In genomic region chr12:15789215-15790171, GRCh38 we compare ENCODE assay signal across 1 cellular context.
A peak's percentile ranks its signal among the peaks of the same experiment; 100 is the strongest.
TF ChIP-seq lines count a peak whose summit lies in the region.

Gene EPS8 (minus strand): TSS chr12:15789388. CDS start chr12:15682951, 106,437 bp downstream.

TF ChIP-seq in HepG2, 621 proteins besides CTCF, POLR2A, EP300 and RAD21 (continued from another document and continues in another):
- peak; percentile 86; the same call in 1 of the 2 replicates for TF ChIP-seq ZNF205 (CRISPR knock-in tag; IDR thresholded peaks at IDR 0.05)
- no peak for TF ChIP-seq MYNN (CRISPR knock-in tag; IDR thresholded peaks at IDR 0.05; ENCODE audit: low read depth)
- peak; percentile 22; the same call in 1 of the 2 replicates for TF ChIP-seq HMG20A (CRISPR knock-in tag; IDR thresholded peaks at IDR 0.05; ENCODE audit: borderline replicate concordance)
- TF ChIP-seq ZNF816 (CRISPR knock-in tag; IDR thresholded peaks at IDR 0.05; ENCODE audit: borderline replicate concordance) = peak; percentile 93
- 0 out of 2 replicates have a peak, but pooled peaks have one; percentile 30 for TF ChIP-seq ZBTB25 (CRISPR knock-in tag; IDR thresholded peaks at IDR 0.05)
- TF ChIP-seq ZNF646 (CRISPR knock-in tag; IDR thresholded peaks at IDR 0.05) = peak; percentile 63
- TF ChIP-seq PBX3 (CRISPR knock-in tag; IDR thresholded peaks at IDR 0.05; ENCODE audit: borderline replicate concordance) = no peak
- no peak; the same call in 1 of the 2 replicates for TF ChIP-seq ISL2 (CRISPR knock-in tag; IDR thresholded peaks at IDR 0.05)
- TF ChIP-seq, protein P1, sequence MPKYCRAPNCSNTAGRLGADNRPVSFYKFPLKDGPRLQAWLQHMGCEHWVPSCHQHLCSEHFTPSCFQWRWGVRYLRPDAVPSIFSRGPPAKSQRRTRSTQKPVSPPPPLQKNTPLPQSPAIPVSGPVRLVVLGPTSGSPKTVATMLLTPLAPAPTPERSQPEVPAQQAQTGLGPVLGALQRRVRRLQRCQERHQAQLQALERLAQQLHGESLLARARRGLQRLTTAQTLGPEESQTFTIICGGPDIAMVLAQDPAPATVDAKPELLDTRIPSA (CRISPR knock-in tag; IDR thresholded peaks at IDR 0.05; ENCODE audit: borderline replicate concordance) = peak; percentile 33; the same call in 1 of the 2 replicates
- TF ChIP-seq, protein P2, sequence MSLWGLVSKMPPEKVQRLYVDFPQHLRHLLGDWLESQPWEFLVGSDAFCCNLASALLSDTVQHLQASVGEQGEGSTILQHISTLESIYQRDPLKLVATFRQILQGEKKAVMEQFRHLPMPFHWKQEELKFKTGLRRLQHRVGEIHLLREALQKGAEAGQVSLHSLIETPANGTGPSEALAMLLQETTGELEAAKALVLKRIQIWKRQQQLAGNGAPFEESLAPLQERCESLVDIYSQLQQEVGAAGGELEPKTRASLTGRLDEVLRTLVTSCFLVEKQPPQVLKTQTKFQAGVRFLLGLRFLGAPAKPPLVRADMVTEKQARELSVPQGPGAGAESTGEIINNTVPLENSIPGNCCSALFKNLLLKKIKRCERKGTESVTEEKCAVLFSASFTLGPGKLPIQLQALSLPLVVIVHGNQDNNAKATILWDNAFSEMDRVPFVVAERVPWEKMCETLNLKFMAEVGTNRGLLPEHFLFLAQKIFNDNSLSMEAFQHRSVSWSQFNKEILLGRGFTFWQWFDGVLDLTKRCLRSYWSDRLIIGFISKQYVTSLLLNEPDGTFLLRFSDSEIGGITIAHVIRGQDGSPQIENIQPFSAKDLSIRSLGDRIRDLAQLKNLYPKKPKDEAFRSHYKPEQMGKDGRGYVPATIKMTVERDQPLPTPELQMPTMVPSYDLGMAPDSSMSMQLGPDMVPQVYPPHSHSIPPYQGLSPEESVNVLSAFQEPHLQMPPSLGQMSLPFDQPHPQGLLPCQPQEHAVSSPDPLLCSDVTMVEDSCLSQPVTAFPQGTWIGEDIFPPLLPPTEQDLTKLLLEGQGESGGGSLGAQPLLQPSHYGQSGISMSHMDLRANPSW (CRISPR knock-in tag; IDR thresholded peaks at IDR 0.05; ENCODE audit: borderline replicate concordance) = 0 out of 2 replicates have a peak, but pooled peaks have one; percentile 69
- TF ChIP-seq ZNF282 (IDR thresholded peaks at IDR 0.05; ENCODE audit: partially characterized antibody) = no peak
- peak; percentile 72; the same call in 1 of the 2 replicates for TF ChIP-seq HNF4A (CRISPR knock-in tag; IDR thresholded peaks at IDR 0.05)
- peak; percentile 53; the same call in 1 of the 2 replicates for TF ChIP-seq ZNF446 (CRISPR knock-in tag; IDR thresholded peaks at IDR 0.05)
- no peak for TF ChIP-seq GRHL1 (CRISPR knock-in tag; conservative IDR thresholded peaks at IDR 0.05)
- TF ChIP-seq ZNF333 (CRISPR knock-in tag; IDR thresholded peaks at IDR 0.05; ENCODE audit: borderline replicate concordance) = 0 out of 2 replicates have a peak, but pooled peaks have one; percentile 11
- peak; percentile 98 for TF ChIP-seq ZNF292 (CRISPR knock-in tag; IDR thresholded peaks at IDR 0.05; ENCODE audit: borderline replicate concordance, low read depth)
- TF ChIP-seq ZNF354B (CRISPR knock-in tag; IDR thresholded peaks at IDR 0.05) = peak; percentile 91
- no peak for TF ChIP-seq ZBTB7A (CRISPR knock-in tag; IDR thresholded peaks at IDR 0.05)
- TF ChIP-seq, protein P3, sequence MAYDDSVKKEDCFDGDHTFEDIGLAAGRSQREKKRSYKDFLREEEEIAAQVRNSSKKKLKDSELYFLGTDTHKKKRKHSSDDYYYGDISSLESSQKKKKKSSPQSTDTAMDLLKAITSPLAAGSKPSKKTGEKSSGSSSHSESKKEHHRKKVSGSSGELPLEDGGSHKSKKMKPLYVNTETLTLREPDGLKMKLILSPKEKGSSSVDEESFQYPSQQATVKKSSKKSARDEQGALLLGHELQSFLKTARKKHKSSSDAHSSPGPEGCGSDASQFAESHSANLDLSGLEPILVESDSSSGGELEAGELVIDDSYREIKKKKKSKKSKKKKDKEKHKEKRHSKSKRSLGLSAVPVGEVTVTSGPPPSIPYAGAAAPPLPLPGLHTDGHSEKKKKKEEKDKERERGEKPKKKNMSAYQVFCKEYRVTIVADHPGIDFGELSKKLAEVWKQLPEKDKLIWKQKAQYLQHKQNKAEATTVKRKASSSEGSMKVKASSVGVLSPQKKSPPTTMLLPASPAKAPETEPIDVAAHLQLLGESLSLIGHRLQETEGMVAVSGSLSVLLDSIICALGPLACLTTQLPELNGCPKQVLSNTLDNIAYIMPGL (CRISPR knock-in tag; IDR thresholded peaks at IDR 0.05; ENCODE audit: borderline replicate concordance in 1 of 2, low read depth in 1 of 2) = peak in 1 of 2 experiments; percentile 84; a peak in 3 of 4 replicates
- TF ChIP-seq SOX5 (CRISPR knock-in tag; IDR thresholded peaks at IDR 0.05; ENCODE audit: borderline replicate concordance) = no peak; the same call in none of the 2 replicates
- no peak for TF ChIP-seq PHB2 (IDR thresholded peaks at IDR 0.05; ENCODE audit: partially characterized antibody)
- peak; percentile 81 for TF ChIP-seq MIER3 (CRISPR knock-in tag; IDR thresholded peaks at IDR 0.05; ENCODE audit: borderline replicate concordance)
- peak; percentile 32; the same call in 1 of the 2 replicates for TF ChIP-seq ETV5 (CRISPR knock-in tag; IDR thresholded peaks at IDR 0.05; ENCODE audit: borderline replicate concordance)
- TF ChIP-seq ZNF703 (CRISPR knock-in tag; IDR thresholded peaks at IDR 0.05; ENCODE audit: borderline replicate concordance) = peak; percentile 37; the same call in 1 of the 2 replicates
- no peak; the same call in 1 of the 2 replicates for TF ChIP-seq PPARG (CRISPR knock-in tag; conservative IDR thresholded peaks at IDR 0.05)
- TF ChIP-seq ZNF275 (CRISPR knock-in tag; IDR thresholded peaks at IDR 0.05; ENCODE audit: borderline replicate concordance) = peak; percentile 80
- TF ChIP-seq LCORL (IDR thresholded peaks at IDR 0.05) = no peak
- TF ChIP-seq LCORL (CRISPR knock-in tag; IDR thresholded peaks at IDR 0.05) = peak; percentile 45; the same call in 1 of the 2 replicates
- peak; percentile 60; the same call in 1 of the 2 replicates for TF ChIP-seq RXRB (CRISPR knock-in tag; IDR thresholded peaks at IDR 0.05; ENCODE audit: borderline replicate concordance)
- no peak for TF ChIP-seq ZKSCAN5 (CRISPR knock-in tag; IDR thresholded peaks at IDR 0.05)
- TF ChIP-seq HOXA9 (CRISPR knock-in tag; IDR thresholded peaks at IDR 0.05; ENCODE audit: borderline replicate concordance) = peak; percentile 84; the same call in 1 of the 2 replicates
- TF ChIP-seq, protein P4, sequence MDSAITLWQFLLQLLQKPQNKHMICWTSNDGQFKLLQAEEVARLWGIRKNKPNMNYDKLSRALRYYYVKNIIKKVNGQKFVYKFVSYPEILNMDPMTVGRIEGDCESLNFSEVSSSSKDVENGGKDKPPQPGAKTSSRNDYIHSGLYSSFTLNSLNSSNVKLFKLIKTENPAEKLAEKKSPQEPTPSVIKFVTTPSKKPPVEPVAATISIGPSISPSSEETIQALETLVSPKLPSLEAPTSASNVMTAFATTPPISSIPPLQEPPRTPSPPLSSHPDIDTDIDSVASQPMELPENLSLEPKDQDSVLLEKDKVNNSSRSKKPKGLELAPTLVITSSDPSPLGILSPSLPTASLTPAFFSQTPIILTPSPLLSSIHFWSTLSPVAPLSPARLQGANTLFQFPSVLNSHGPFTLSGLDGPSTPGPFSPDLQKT (CRISPR knock-in tag; IDR thresholded peaks at IDR 0.05; ENCODE audit: borderline replicate concordance) = no peak
- peak; percentile 65; the same call in 1 of the 2 replicates for TF ChIP-seq FOXO1 (CRISPR knock-in tag; IDR thresholded peaks at IDR 0.05)
- peak; percentile 93 for TF ChIP-seq ARNT2 (CRISPR knock-in tag; IDR thresholded peaks at IDR 0.05; ENCODE audit: low read depth)
- no peak for TF ChIP-seq CENPX (CRISPR knock-in tag; IDR thresholded peaks at IDR 0.05)
- TF ChIP-seq SAFB2 (CRISPR knock-in tag; IDR thresholded peaks at IDR 0.05; ENCODE audit: borderline replicate concordance, low read depth) = peak; percentile 88
- no peak for TF ChIP-seq NFRKB (IDR thresholded peaks at IDR 0.05)
- TF ChIP-seq, protein P5, sequence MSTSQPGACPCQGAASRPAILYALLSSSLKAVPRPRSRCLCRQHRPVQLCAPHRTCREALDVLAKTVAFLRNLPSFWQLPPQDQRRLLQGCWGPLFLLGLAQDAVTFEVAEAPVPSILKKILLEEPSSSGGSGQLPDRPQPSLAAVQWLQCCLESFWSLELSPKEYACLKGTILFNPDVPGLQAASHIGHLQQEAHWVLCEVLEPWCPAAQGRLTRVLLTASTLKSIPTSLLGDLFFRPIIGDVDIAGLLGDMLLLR (CRISPR knock-in tag; IDR thresholded peaks at IDR 0.05) = peak; percentile 63
- TF ChIP-seq ZNF558 (CRISPR knock-in tag; IDR thresholded peaks at IDR 0.05; ENCODE audit: borderline replicate concordance) = peak; percentile 89; the same call in 1 of the 2 replicates
- TF ChIP-seq SAP130 (CRISPR knock-in tag; IDR thresholded peaks at IDR 0.05; ENCODE audit: low read depth) = peak; percentile 73; the same call in 1 of the 2 replicates
- TF ChIP-seq KAT7 (CRISPR knock-in tag; IDR thresholded peaks at IDR 0.05; ENCODE audit: borderline replicate concordance) = peak; percentile 86; the same call in 1 of the 2 replicates
- TF ChIP-seq ZNF713 (CRISPR knock-in tag; IDR thresholded peaks at IDR 0.05) = no peak
